8 cellular contexts compared by ENCODE assay signal in genomic region chr7:92134271-92135099, GRCh38. TPM values are rescaled to one million over a fixed set of nuclear protein-coding genes. Genes with fewer than 3 reads are reported as not detected.
DNase-seq lines count a peak whose midpoint lies in the region; ATAC-seq, FAIRE-seq and TF ChIP-seq lines count a peak whose summit lies in the region.

CYP51A1 (minus strand) TSS chr7:92134477; CDS start chr7:92134364, 113 bp downstream.

- no peak for FAIRE-seq in D721Med (lab: Jason Lieb, UNC)

- peaks cover 26% of the 10 kb centered on the region for H3K36me3 ChIP-seq in OCI-LY1 (ENCODE audit: insufficient read depth, low read length)
- peaks cover 26% of the 10 kb centered on the region for H3K36me3 ChIP-seq in mesodermal cell (ENCODE audit: control insufficient read depth, insufficient read depth, low read length)

- H3K79me2 ChIP-seq in OCI-LY1 (ENCODE audit: insufficient read depth, low read length): peaks cover 29% of the 10 kb centered on the region

- H3K4me1 ChIP-seq in OCI-LY1 (ENCODE audit: insufficient read depth, low read length, severe bottlenecking): peaks cover 37% of the 10 kb centered on the region
- H3K4me1 ChIP-seq in mesodermal cell (ENCODE audit: control insufficient read depth, insufficient read depth, low read length, poor library complexity, severe bottlenecking): peaks cover 6% of the 10 kb centered on the region

- H3K4me2 ChIP-seq in OCI-LY1 (ENCODE audit: low read length): peak within 1 kb of the TSS; percentile 78

- no peaks in the 10 kb centered on the region for H3K9me3 ChIP-seq in OCI-LY1 (ENCODE audit: low read length)
- peaks cover 8% of the 10 kb centered on the region for H3K9me3 ChIP-seq in mesodermal cell (ENCODE audit: control insufficient read depth, low read length)

- no peaks in the 10 kb centered on the region for H3K9me2 ChIP-seq in OCI-LY1 (ENCODE audit: low read depth, low read length)

- no peak for TF ChIP-seq CTCF in D721Med (IDR thresholded peaks at IDR 0.05; ENCODE audit: insufficient read depth, missing control alignments)
- 0 out of 2 replicates have a peak, but pooled peaks have one; percentile 11 for TF ChIP-seq CTCF in OCI-LY1 (IDR thresholded peaks at IDR 0.05; ENCODE audit: low read length)

- H4K20me1 ChIP-seq in OCI-LY1 (ENCODE audit: insufficient read depth, low read length): no peaks in the 10 kb centered on the region

- H3K9ac ChIP-seq in OCI-LY1 (ENCODE audit: low read length): peak within 1 kb of the TSS; percentile 85

- peak within 1 kb of the TSS; percentile 15; the same call in 1 of the 2 replicates for H2AFZ ChIP-seq in OCI-LY1 (ENCODE audit: low read length)

- H3K4me3 ChIP-seq in OCI-LY1 (ENCODE audit: low read depth, low read length, poor library complexity, severe bottlenecking) (peak within 1 kb of the TSS; percentile 70), mesodermal cell (ENCODE audit: extremely low read depth, insufficient read depth, low read length, poor library complexity, severe bottlenecking) (peak within 1 kb of the TSS; percentile 90)

- DNase-seq in D721Med (ENCODE audit: insufficient read length, low spot score): peak; percentile 75
- peak; percentile 92 for DNase-seq in HuH-7 (ENCODE audit: low spot score)
- peak; percentile 94 for DNase-seq in activated CD8-positive, alpha-beta memory T cell treated with anti-CD3 and anti-CD28 coated beads, Interleukin-2, amount 50 U/mL, for 4 hours
- DNase-seq in stimulated activated CD8-positive, alpha-beta memory T cell treated with anti-CD3 and anti-CD28 coated beads, Interleukin-15, amount 100 ng/mL, for 24 hours (ENCODE audit: low read depth): peak; percentile 87

- no peaks in the 10 kb centered on the region for H3K27me3 ChIP-seq in OCI-LY1 (ENCODE audit: insufficient read depth, low read length)

- in situ Hi-C loops in endometrial microvascular endothelial cells (cut with HindIII; ENCODE audit: inconsistent ontology term, low pct_unique_long_range_greater_than_20kb, low sequenced_read_pairs): no loop called here

- H3K27ac ChIP-seq in OCI-LY1 (ENCODE audit: low read depth, low read length, poor library complexity, severe bottlenecking) (peak within 1 kb of the TSS; percentile 85), mesodermal cell (ENCODE audit: low read depth, low read length, severe bottlenecking) (peak within 1 kb of the TSS; percentile 96)

- WGBS in mesodermal cell (ENCODE audit: insufficient coverage in 2 of 2), 2 experiments: 2% methylated on average over 59 to 62 of the region's 74 CpGs

- H3F3A ChIP-seq in OCI-LY1 (ENCODE audit: insufficient read depth, low read length): no peaks in the 10 kb centered on the region

- ATAC-seq in GM21526 (IDR thresholded peaks at IDR 0.05; ENCODE audit: low FRiP score, unreplicated experiment): peak; percentile 92

RNA-seq across cellular contexts. Expression of gene CYP51A1, which starts in this region (rescaled TPM):
- total RNA-seq in endometrial microvascular endothelial cells (ENCODE audit: inconsistent ontology term): 64.5 TPM
- polyA plus RNA-seq in mesodermal cell (2013, experiment 1 of 2): 121 TPM
- 122 TPM for polyA plus RNA-seq in mesodermal cell (2013, experiment 2 of 2)

Comparison
In these comparisons a context has a peak if more than half of its experiments do, and no peak if none do; other contexts are left out.
1. Peak in every context shown above with its lines: DNase-seq, ATAC-seq, H3K4me3 ChIP-seq and H3K27ac ChIP-seq.